8 cellular contexts compared by ENCODE assay signal in genomic region chr1:175757381-175758015, GRCh38. TPM values are rescaled to one million over a fixed set of nuclear protein-coding genes. Genes with fewer than 3 reads are reported as not detected.
A peak's percentile ranks its signal among the peaks of the same experiment; 100 is the strongest.
DNase-seq lines count a peak whose midpoint lies in the region; ATAC-seq and TF ChIP-seq lines count a peak whose summit lies in the region.

No MANE protein-coding gene starts in this region.

- no peaks in the 10 kb centered on the region for H3K4me1 ChIP-seq in psoas muscle

- H3K27ac ChIP-seq in psoas muscle, result no peak overlapping the region

- no peak overlapping the region for H3K4me3 ChIP-seq in psoas muscle

- in situ Hi-C loops in SK-MEL-5 (cut with HindIII; ENCODE audit: low pct_unique_long_range_greater_than_20kb, low sequenced_read_pairs), result no loop called here
- in situ Hi-C loops in G401 (cut with HindIII; ENCODE audit: low sequenced_read_pairs), result no loop called here

- H3K27me3 ChIP-seq in psoas muscle (ENCODE audit: insufficient read depth in 3 of 3, low read length in 2 of 3), result no peaks in the 10 kb centered on the region

- intact Hi-C loops in psoas muscle (cut with DNase I), result no loop called here

- H3K9me3 ChIP-seq in psoas muscle, result no peaks in the 10 kb centered on the region

- TF ChIP-seq CTCF in psoas muscle (IDR thresholded peaks at IDR 0.05) (peak; percentile 50), omental fat pad (IDR thresholded peaks at IDR 0.05) (no peak)

- H3K36me3 ChIP-seq in psoas muscle (ENCODE audit: insufficient read depth in 1 of 2, low read depth in 1 of 2), result no peaks in the 10 kb centered on the region

- ATAC-seq in GM19351 (IDR thresholded peaks at IDR 0.05; ENCODE audit: unreplicated experiment) (peak; percentile 93), HG03342 (IDR thresholded peaks at IDR 0.05; ENCODE audit: unreplicated experiment) (peak; percentile 97), esophagus mucosa (peak; percentile 67), psoas muscle (no peak), omental fat pad (ENCODE audit: low FRiP score) (no peak)

- DNase-seq in COLO668 (lab: John Stamatoyannopoulos, UW; ENCODE audit: unreplicated experiment) (peak; percentile 31), SK-MEL-5 (ENCODE audit: low read depth, low spot score) (peak; percentile 61), psoas muscle (no peak), omental fat pad (ENCODE audit: low spot score) (no peak), G401 (ENCODE audit: low spot score) (no peak)

- 19 to 30% (median 27%) methylated on average over 15 of the region's 15 CpGs for WGBS in psoas muscle, 3 donors

RNA-seq across cellular contexts. Expression of gene TNR, which starts 14.1 kb away (rescaled TPM):
- not detected in 2 replicates for total RNA-seq in SK-MEL-5 (2014; rRNA removed; shearing (Covaris generic))
- polyA plus RNA-seq in SK-MEL-5 (2015; cell fraction: cytosol; rRNA removed), result not detected in 2 replicates
- not detected in 2 replicates for polyA plus RNA-seq in SK-MEL-5 (2015; cell fraction: nucleus; rRNA removed)
- total RNA-seq in esophagus mucosa, result 0.12 TPM
- not detected for total RNA-seq in psoas muscle
- polyA plus RNA-seq in psoas muscle, result under 1 TPM in 1 of 3 donors, not detected in 2; 0.01 TPM
- under 1 TPM in 1 of 4 donors, not detected in 3; 0.13 TPM for total RNA-seq in omental fat pad
- not detected in 2 replicates for total RNA-seq in G401 (2014; rRNA removed; shearing (Covaris generic))

Comparison
In these comparisons a context has a peak if more than half of its experiments do, and no peak if none do; other contexts are left out.
1. DNase-seq: peak in COLO668 (single experiment) and SK-MEL-5 (single experiment); none in psoas muscle (0 of 2), omental fat pad (single experiment) and G401 (single experiment).
2. ATAC-seq: peak in GM19351 (single experiment), HG03342 (single experiment) and esophagus mucosa (single experiment); none in psoas muscle (0 of 4) and omental fat pad (single experiment).